2 cellular contexts compared by ENCODE assay signal in the genomic region with DNA sequence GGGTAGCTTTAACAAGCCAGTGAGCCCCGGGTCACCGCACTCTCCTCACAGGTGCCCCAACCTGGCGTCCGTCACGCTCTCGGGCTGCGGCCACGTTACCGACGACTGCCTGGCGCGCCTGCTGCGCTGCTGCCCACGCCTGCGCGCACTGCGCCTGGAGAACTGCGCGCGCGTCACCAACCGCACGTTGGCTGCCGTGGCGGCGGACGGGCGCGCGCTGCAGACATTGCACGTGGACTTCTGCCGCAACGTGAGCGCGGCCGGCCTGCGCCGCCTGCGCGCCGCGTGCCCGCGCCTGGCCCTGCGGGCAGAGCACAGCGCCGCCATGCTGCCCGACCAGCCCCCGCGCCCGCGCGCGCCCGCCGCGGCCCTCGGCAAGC.
TF ChIP-seq lines count a peak whose summit lies in the region.

No MANE protein-coding gene starts in this region.

TF ChIP-seq in HEK293, 187 proteins besides CTCF, POLR2A, EP300 and RAD21 (continues in another document):
- TF ChIP-seq, protein P1, sequence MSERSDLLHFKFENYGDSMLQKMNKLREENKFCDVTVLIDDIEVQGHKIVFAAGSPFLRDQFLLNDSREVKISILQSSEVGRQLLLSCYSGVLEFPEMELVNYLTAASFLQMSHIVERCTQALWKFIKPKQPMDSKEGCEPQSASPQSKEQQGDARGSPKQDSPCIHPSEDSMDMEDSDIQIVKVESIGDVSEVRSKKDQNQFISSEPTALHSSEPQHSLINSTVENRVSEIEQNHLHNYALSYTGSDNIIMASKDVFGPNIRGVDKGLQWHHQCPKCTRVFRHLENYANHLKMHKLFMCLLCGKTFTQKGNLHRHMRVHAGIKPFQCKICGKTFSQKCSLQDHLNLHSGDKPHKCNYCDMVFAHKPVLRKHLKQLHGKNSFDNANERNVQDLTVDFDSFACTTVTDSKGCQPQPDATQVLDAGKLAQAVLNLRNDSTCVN (tag by site-specific recombination; optimal IDR thresholded peaks at IDR 0.05): peak; percentile 79
- no peak for TF ChIP-seq ZNF624 (tag by site-specific recombination; IDR thresholded peaks at IDR 0.05)
- TF ChIP-seq ZNF777 (tag by site-specific recombination; IDR thresholded peaks at IDR 0.05; ENCODE audit: borderline replicate concordance): no peak
- TF ChIP-seq ZSCAN30 (tag by site-specific recombination; IDR thresholded peaks at IDR 0.05): peak; percentile 90
- TF ChIP-seq, protein P2, sequence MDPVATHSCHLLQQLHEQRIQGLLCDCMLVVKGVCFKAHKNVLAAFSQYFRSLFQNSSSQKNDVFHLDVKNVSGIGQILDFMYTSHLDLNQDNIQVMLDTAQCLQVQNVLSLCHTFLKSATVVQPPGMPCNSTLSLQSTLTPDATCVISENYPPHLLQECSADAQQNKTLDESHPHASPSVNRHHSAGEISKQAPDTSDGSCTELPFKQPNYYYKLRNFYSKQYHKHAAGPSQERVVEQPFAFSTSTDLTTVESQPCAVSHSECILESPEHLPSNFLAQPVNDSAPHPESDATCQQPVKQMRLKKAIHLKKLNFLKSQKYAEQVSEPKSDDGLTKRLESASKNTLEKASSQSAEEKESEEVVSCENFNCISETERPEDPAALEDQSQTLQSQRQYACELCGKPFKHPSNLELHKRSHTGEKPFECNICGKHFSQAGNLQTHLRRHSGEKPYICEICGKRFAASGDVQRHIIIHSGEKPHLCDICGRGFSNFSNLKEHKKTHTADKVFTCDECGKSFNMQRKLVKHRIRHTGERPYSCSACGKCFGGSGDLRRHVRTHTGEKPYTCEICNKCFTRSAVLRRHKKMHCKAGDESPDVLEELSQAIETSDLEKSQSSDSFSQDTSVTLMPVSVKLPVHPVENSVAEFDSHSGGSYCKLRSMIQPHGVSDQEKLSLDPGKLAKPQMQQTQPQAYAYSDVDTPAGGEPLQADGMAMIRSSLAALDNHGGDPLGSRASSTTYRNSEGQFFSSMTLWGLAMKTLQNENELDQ (tag by site-specific recombination; IDR thresholded peaks at IDR 0.05; ENCODE audit: low read depth): no peak
- 0 out of 2 replicates have a peak, but pooled peaks have one; percentile 21 for TF ChIP-seq ZNF660 (tag by site-specific recombination; IDR thresholded peaks at IDR 0.05)
- peak; percentile 66; the same call in 1 of the 2 replicates for TF ChIP-seq ZFHX2 (tag by site-specific recombination; conservative IDR thresholded peaks at IDR 0.05)
- TF ChIP-seq, protein P3, sequence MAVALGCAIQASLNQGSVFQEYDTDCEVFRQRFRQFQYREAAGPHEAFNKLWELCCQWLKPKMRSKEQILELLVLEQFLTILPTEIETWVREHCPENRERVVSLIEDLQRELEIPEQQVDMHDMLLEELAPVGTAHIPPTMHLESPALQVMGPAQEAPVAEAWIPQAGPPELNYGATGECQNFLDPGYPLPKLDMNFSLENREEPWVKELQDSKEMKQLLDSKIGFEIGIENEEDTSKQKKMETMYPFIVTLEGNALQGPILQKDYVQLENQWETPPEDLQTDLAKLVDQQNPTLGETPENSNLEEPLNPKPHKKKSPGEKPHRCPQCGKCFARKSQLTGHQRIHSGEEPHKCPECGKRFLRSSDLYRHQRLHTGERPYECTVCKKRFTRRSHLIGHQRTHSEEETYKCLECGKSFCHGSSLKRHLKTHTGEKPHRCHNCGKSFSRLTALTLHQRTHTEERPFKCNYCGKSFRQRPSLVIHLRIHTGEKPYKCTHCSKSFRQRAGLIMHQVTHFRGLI (tag by site-specific recombination; IDR thresholded peaks at IDR 0.05): peak; percentile 46; the same call in 1 of the 2 replicates
- TF ChIP-seq ZIC2 (tag by site-specific recombination; IDR thresholded peaks at IDR 0.05): 0 out of 2 replicates have a peak, but pooled peaks have one; percentile 17
- TF ChIP-seq, protein P4, sequence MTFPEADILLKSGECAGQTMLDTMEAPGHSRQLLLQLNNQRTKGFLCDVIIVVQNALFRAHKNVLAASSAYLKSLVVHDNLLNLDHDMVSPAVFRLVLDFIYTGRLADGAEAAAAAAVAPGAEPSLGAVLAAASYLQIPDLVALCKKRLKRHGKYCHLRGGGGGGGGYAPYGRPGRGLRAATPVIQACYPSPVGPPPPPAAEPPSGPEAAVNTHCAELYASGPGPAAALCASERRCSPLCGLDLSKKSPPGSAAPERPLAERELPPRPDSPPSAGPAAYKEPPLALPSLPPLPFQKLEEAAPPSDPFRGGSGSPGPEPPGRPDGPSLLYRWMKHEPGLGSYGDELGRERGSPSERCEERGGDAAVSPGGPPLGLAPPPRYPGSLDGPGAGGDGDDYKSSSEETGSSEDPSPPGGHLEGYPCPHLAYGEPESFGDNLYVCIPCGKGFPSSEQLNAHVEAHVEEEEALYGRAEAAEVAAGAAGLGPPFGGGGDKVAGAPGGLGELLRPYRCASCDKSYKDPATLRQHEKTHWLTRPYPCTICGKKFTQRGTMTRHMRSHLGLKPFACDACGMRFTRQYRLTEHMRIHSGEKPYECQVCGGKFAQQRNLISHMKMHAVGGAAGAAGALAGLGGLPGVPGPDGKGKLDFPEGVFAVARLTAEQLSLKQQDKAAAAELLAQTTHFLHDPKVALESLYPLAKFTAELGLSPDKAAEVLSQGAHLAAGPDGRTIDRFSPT (tag by site-specific recombination; IDR thresholded peaks at IDR 0.05): peak; percentile 47; the same call in 1 of the 2 replicates
- TF ChIP-seq, protein P5, sequence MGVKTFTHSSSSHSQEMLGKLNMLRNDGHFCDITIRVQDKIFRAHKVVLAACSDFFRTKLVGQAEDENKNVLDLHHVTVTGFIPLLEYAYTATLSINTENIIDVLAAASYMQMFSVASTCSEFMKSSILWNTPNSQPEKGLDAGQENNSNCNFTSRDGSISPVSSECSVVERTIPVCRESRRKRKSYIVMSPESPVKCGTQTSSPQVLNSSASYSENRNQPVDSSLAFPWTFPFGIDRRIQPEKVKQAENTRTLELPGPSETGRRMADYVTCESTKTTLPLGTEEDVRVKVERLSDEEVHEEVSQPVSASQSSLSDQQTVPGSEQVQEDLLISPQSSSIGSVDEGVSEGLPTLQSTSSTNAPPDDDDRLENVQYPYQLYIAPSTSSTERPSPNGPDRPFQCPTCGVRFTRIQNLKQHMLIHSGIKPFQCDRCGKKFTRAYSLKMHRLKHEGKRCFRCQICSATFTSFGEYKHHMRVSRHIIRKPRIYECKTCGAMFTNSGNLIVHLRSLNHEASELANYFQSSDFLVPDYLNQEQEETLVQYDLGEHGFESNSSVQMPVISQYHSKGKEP (tag by site-specific recombination; IDR thresholded peaks at IDR 0.05): peak; percentile 22; the same call in 1 of the 2 replicates
- TF ChIP-seq, protein P6, sequence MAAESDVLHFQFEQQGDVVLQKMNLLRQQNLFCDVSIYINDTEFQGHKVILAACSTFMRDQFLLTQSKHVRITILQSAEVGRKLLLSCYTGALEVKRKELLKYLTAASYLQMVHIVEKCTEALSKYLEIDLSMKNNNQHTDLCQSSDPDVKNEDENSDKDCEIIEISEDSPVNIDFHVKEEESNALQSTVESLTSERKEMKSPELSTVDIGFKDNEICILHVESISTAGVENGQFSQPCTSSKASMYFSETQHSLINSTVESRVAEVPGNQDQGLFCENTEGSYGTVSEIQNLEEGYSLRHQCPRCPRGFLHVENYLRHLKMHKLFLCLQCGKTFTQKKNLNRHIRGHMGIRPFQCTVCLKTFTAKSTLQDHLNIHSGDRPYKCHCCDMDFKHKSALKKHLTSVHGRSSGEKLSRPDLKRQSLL (tag by site-specific recombination; IDR thresholded peaks at IDR 0.05): 0 out of 2 replicates have a peak, but pooled peaks have one; percentile 15
- 0 out of 2 replicates have a peak, but pooled peaks have one; percentile 2 for TF ChIP-seq ZXDB (tag by site-specific recombination; IDR thresholded peaks at IDR 0.05)
- no peak for TF ChIP-seq ZNF121 (tag by site-specific recombination; IDR thresholded peaks at IDR 0.05)

TF ChIP-seq in SK-N-SH, 30 proteins besides CTCF, POLR2A, EP300 and RAD21 (continued from another document):
- TF ChIP-seq, protein P7, sequence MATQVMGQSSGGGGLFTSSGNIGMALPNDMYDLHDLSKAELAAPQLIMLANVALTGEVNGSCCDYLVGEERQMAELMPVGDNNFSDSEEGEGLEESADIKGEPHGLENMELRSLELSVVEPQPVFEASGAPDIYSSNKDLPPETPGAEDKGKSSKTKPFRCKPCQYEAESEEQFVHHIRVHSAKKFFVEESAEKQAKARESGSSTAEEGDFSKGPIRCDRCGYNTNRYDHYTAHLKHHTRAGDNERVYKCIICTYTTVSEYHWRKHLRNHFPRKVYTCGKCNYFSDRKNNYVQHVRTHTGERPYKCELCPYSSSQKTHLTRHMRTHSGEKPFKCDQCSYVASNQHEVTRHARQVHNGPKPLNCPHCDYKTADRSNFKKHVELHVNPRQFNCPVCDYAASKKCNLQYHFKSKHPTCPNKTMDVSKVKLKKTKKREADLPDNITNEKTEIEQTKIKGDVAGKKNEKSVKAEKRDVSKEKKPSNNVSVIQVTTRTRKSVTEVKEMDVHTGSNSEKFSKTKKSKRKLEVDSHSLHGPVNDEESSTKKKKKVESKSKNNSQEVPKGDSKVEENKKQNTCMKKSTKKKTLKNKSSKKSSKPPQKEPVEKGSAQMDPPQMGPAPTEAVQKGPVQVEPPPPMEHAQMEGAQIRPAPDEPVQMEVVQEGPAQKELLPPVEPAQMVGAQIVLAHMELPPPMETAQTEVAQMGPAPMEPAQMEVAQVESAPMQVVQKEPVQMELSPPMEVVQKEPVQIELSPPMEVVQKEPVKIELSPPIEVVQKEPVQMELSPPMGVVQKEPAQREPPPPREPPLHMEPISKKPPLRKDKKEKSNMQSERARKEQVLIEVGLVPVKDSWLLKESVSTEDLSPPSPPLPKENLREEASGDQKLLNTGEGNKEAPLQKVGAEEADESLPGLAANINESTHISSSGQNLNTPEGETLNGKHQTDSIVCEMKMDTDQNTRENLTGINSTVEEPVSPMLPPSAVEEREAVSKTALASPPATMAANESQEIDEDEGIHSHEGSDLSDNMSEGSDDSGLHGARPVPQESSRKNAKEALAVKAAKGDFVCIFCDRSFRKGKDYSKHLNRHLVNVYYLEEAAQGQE (IDR thresholded peaks at IDR 0.05; ENCODE audit: low read depth, low read length): no peak
- TF ChIP-seq ELF1 (IDR thresholded peaks at IDR 0.05): no peak
- TF ChIP-seq NRF1 (IDR thresholded peaks at IDR 0.05; ENCODE audit: low read depth, low read length): peak; percentile 79
- TF ChIP-seq, protein P8, sequence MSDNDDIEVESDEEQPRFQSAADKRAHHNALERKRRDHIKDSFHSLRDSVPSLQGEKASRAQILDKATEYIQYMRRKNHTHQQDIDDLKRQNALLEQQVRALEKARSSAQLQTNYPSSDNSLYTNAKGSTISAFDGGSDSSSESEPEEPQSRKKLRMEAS (IDR thresholded peaks at IDR 0.05; ENCODE audit: low read depth): peak; percentile 77; the same call in 1 of the 2 replicates
